Comparison of ENCODE assay signal across 1 cellular context in the genomic region with DNA sequence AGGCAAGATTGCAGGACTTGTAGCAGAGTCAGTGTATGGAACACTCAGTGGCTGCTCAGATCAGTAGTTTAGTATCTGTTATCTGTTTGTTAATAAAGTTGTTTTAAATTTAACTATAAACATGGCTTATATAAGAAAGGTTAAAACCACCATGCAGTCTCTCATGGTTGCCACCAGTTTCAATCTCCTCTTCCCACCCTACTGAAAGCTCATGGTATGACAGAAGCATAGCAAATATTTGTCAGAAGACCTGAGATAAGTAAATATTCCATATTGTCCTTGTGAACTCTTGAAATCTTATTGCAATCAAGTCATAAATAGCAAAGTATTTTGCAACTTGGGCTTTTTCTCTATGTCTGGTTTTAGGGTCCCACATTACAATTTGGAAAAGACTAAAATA.
TF ChIP-seq lines count a peak whose summit lies in the region.

No MANE protein-coding gene starts in this region.

TF ChIP-seq in HepG2, 621 proteins besides CTCF, POLR2A, EP300 and RAD21 (continued from another document):
- TF ChIP-seq, protein P1, sequence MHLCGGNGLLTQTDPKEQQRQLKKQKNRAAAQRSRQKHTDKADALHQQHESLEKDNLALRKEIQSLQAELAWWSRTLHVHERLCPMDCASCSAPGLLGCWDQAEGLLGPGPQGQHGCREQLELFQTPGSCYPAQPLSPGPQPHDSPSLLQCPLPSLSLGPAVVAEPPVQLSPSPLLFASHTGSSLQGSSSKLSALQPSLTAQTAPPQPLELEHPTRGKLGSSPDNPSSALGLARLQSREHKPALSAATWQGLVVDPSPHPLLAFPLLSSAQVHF (CRISPR knock-in tag; IDR thresholded peaks at IDR 0.05): no peak
- no peak for TF ChIP-seq ZNF121 (CRISPR knock-in tag; IDR thresholded peaks at IDR 0.05)
- no peak for TF ChIP-seq ISX (CRISPR knock-in tag; conservative IDR thresholded peaks at IDR 0.05)
- no peak for TF ChIP-seq DNMT1 (CRISPR knock-in tag; IDR thresholded peaks at IDR 0.05)
- no peak for TF ChIP-seq ZNF382 (CRISPR knock-in tag; IDR thresholded peaks at IDR 0.05; ENCODE audit: borderline replicate concordance)
- TF ChIP-seq, protein P2, sequence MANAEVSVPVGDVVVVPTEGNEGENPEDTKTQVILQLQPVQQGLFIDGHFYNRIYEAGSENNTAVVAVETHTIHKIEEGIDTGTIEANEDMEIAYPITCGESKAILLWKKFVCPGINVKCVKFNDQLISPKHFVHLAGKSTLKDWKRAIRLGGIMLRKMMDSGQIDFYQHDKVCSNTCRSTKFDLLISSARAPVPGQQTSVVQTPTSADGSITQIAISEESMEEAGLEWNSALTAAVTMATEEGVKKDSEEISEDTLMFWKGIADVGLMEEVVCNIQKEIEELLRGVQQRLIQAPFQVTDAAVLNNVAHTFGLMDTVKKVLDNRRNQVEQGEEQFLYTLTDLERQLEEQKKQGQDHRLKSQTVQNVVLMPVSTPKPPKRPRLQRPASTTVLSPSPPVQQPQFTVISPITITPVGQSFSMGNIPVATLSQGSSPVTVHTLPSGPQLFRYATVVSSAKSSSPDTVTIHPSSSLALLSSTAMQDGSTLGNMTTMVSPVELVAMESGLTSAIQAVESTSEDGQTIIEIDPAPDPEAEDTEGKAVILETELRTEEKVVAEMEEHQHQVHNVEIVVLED (CRISPR knock-in tag; IDR thresholded peaks at IDR 0.05; ENCODE audit: borderline replicate concordance): no peak
